1 cellular context compared by ENCODE assay signal in the genomic region with DNA sequence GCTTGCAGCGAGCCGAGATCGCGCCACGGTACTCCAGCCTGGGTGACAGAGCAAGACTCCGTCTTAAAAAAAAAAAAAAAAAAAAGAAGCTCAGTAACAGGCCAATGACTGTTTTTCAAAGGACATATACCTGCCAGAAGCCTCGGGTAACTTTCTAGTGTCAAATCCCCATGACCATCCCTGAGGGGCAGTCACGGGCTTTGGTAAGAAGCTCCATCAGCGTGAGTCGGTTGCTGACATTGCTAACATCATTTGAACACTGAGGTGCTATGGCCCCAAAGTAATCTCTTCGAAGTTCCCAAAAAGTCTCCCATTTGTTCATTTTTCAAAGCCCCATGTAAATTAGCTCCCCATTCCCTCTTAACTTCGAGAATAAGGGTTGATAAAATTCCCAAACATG.
TF ChIP-seq lines count a peak whose summit lies in the region.

No MANE protein-coding gene starts in this region.

TF ChIP-seq in GM23338, 12 proteins besides CTCF, POLR2A, EP300 and RAD21 (continued from another document):
- TF ChIP-seq, protein P1, sequence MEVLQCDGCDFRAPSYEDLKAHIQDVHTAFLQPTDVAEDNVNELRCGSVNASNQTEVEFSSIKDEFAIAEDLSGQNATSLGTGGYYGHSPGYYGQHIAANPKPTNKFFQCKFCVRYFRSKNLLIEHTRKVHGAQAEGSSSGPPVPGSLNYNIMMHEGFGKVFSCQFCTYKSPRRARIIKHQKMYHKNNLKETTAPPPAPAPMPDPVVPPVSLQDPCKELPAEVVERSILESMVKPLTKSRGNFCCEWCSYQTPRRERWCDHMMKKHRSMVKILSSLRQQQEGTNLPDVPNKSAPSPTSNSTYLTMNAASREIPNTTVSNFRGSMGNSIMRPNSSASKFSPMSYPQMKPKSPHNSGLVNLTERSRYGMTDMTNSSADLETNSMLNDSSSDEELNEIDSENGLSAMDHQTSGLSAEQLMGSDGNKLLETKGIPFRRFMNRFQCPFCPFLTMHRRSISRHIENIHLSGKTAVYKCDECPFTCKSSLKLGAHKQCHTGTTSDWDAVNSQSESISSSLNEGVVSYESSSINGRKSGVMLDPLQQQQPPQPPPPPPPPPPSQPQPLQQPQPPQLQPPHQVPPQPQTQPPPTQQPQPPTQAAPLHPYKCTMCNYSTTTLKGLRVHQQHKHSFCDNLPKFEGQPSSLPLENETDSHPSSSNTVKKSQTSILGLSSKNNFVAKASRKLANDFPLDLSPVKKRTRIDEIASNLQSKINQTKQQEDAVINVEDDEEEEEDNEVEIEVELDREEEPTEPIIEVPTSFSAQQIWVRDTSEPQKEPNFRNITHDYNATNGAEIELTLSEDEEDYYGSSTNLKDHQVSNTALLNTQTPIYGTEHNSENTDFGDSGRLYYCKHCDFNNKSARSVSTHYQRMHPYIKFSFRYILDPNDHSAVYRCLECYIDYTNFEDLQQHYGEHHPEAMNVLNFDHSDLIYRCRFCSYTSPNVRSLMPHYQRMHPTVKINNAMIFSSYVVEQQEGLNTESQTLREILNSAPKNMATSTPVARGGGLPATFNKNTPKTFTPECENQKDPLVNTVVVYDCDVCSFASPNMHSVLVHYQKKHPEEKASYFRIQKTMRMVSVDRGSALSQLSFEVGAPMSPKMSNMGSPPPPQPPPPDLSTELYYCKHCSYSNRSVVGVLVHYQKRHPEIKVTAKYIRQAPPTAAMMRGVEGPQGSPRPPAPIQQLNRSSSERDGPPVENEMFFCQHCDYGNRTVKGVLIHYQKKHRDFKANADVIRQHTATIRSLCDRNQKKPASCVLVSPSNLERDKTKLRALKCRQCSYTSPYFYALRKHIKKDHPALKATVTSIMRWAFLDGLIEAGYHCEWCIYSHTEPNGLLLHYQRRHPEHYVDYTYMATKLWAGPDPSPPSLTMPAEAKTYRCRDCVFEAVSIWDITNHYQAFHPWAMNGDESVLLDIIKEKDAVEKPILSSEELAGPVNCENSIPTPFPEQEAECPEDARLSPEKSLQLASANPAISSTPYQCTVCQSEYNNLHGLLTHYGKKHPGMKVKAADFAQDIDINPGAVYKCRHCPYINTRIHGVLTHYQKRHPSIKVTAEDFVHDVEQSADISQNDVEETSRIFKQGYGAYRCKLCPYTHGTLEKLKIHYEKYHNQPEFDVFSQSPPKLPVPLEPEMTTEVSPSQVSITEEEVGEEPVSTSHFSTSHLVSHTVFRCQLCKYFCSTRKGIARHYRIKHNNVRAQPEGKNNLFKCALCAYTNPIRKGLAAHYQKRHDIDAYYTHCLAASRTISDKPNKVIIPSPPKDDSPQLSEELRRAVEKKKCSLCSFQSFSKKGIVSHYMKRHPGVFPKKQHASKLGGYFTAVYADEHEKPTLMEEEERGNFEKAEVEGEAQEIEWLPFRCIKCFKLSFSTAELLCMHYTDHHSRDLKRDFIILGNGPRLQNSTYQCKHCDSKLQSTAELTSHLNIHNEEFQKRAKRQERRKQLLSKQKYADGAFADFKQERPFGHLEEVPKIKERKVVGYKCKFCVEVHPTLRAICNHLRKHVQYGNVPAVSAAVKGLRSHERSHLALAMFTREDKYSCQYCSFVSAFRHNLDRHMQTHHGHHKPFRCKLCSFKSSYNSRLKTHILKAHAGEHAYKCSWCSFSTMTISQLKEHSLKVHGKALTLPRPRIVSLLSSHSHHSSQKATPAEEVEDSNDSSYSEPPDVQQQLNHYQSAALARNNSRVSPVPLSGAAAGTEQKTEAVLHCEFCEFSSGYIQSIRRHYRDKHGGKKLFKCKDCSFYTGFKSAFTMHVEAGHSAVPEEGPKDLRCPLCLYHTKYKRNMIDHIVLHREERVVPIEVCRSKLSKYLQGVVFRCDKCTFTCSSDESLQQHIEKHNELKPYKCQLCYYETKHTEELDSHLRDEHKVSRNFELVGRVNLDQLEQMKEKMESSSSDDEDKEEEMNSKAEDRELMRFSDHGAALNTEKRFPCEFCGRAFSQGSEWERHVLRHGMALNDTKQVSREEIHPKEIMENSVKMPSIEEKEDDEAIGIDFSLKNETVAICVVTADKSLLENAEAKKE (CRISPR knock-in tag; IDR thresholded peaks at IDR 0.05): no peak
- TF ChIP-seq JUNB (IDR thresholded peaks at IDR 0.05; ENCODE audit: unreplicated experiment) (no peak), NANOG (IDR thresholded peaks at IDR 0.05; ENCODE audit: borderline replicate concordance) (no peak), REST (IDR thresholded peaks at IDR 0.05; ENCODE audit: unreplicated experiment) (no peak), EZH2phosphoT487 (IDR thresholded peaks at IDR 0.05; ENCODE audit: unreplicated experiment) (no peak)
